Comparison of ENCODE assay signal across 13 cellular contexts in genomic region chr2:120543899-120544298, GRCh38.
"Had no signal": no experiment of that assay in that cellular context is flagged by ENCODE, and none has a peak within 500 bp of the region (broad histone marks: within the 10 kb centered on the region; RNA-seq: fewer than 3 reads in every experiment).

No MANE protein-coding gene starts in this region.

- DNase-seq: activated CD4-positive, alpha-beta T cell treated with anti-CD3 and anti-CD28 coated beads, Interleukin-2, amount 10 ng/mL, durations not matched to agents 7 days and 5 days; activated CD4-positive, CD25-positive, alpha-beta regulatory T cell; activated CD8-positive, alpha-beta memory T cell treated with anti-CD3 and anti-CD28 coated beads for 24 hours; activated naive CD4-positive, alpha-beta T cell treated with anti-CD3 and anti-CD28 coated beads for 36 hours; caudate nucleus; colonic mucosa; effector CD8-positive, alpha-beta T cell; mesenchymal stem cell; stimulated activated CD4-positive, alpha-beta T cell treated with anti-CD3 and anti-CD28 coated beads, Interleukin-1b, Interleukin-23, amount 100 ng/mL, for 48 hours had no signal

- H3K4me3 Mint-ChIP-seq: activated CD4-positive, alpha-beta T cell treated with anti-CD3 and anti-CD28 coated beads, Interleukin-2, amount 10 ng/mL, durations not matched to agents 7 days and 5 days; activated naive CD4-positive, alpha-beta T cell treated with anti-CD3 and anti-CD28 coated beads for 36 hours; neural crest cell; stimulated activated memory B cell treated with anti-CD40 and anti-IgM and Interleukin-4, amounts not matched to agents 10 μg/mL and 1 μg/mL and 100 μg/mL, for 72 hours; T-helper 1 cell treated with Interleukin-12 subunit alpha and Interleukin-12 subunit beta and Interleukin-4 antibody, amounts not matched to agents 30 μg/mL and 1 μg/mL, for 36 hours had no signal

- H3K4me1 ChIP-seq: colonic mucosa had no signal

- ATAC-seq: right cardiac atrium; stimulated activated memory B cell treated with anti-CD40 and anti-IgM and Interleukin-4, amounts not matched to agents 10 μg/mL and 1 μg/mL and 100 μg/mL, for 72 hours had no signal

- H3K9me3 ChIP-seq: colonic mucosa had no signal

- H3K9me3 Mint-ChIP-seq: activated CD4-positive, alpha-beta T cell treated with anti-CD3 and anti-CD28 coated beads, Interleukin-2, amount 10 ng/mL, durations not matched to agents 7 days and 5 days; activated naive CD4-positive, alpha-beta T cell treated with anti-CD3 and anti-CD28 coated beads for 36 hours; neural crest cell; stimulated activated memory B cell treated with anti-CD40 and anti-IgM and Interleukin-4, amounts not matched to agents 10 μg/mL and 1 μg/mL and 100 μg/mL, for 72 hours; T-helper 1 cell treated with Interleukin-12 subunit alpha and Interleukin-12 subunit beta and Interleukin-4 antibody, amounts not matched to agents 30 μg/mL and 1 μg/mL, for 36 hours had no signal

- H3K4me3 ChIP-seq: colonic mucosa had no signal

- H3K27me3 ChIP-seq: colonic mucosa had no signal

- H3K4me1 Mint-ChIP-seq: activated CD4-positive, alpha-beta T cell treated with anti-CD3 and anti-CD28 coated beads, Interleukin-2, amount 10 ng/mL, durations not matched to agents 7 days and 5 days; stimulated activated memory B cell treated with anti-CD40 and anti-IgM and Interleukin-4, amounts not matched to agents 10 μg/mL and 1 μg/mL and 100 μg/mL, for 72 hours had no signal

- H3K36me3 ChIP-seq: colonic mucosa had no signal

- H3K27ac Mint-ChIP-seq: activated CD4-positive, alpha-beta T cell treated with anti-CD3 and anti-CD28 coated beads, Interleukin-2, amount 10 ng/mL, durations not matched to agents 7 days and 5 days; activated naive CD4-positive, alpha-beta T cell treated with anti-CD3 and anti-CD28 coated beads for 36 hours; stimulated activated memory B cell treated with anti-CD40 and anti-IgM and Interleukin-4, amounts not matched to agents 10 μg/mL and 1 μg/mL and 100 μg/mL, for 72 hours; T-helper 1 cell treated with Interleukin-12 subunit alpha and Interleukin-12 subunit beta and Interleukin-4 antibody, amounts not matched to agents 30 μg/mL and 1 μg/mL, for 36 hours had no signal

- H3K27ac ChIP-seq: colonic mucosa had no signal

- H3K36me3 Mint-ChIP-seq: stimulated activated memory B cell treated with anti-CD40 and anti-IgM and Interleukin-4, amounts not matched to agents 10 μg/mL and 1 μg/mL and 100 μg/mL, for 72 hours had no signal
